4 cellular contexts compared by ENCODE assay signal in the genomic region with DNA sequence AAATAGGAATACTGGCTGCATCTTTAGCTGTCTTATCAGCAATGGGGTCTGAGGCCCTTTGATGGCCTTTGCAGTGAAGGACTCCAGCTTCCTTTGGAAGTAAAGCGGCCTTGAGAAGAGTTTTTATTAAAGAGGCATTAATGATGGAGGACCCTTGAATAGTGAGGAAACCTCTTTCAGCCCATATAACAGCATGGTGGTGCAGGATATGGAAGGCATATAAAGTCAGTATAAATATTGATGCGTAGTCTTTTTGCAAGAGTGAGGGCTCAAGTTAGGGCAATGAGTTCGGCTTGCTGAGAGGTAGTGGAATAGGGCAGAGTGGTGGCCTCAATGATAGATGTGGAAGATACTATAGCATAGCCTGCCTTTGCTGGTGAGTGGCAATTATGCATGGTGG. TPM values are rescaled to one million over a fixed set of nuclear protein-coding genes. Genes with fewer than 3 reads are reported as not detected.
"Had no signal": no experiment of that assay in that cellular context is flagged by ENCODE, and none has a peak within 500 bp of the region (broad histone marks: within the 10 kb centered on the region; RNA-seq: fewer than 3 reads in every experiment).

No MANE protein-coding gene starts in this region.

RNA-seq across cellular contexts. Expression of a gene that starts 15.5 kb away (rescaled TPM):
- total RNA-seq: LHCN-M2, M059J, MCF 10A, NCI-H460 had no signal

RNA-seq across cellular contexts. Expression of a gene that starts 27.5 kb away (rescaled TPM):
- total RNA-seq: LHCN-M2, M059J, MCF 10A, NCI-H460 had no signal
